In genomic region chr6:46676604-46677313, GRCh38 we compare ENCODE assay signal across 20 cellular contexts. TPM values are rescaled to one million over a fixed set of nuclear protein-coding genes. Genes with fewer than 3 reads are reported as not detected.
A peak's percentile ranks its signal among the peaks of the same experiment; 100 is the strongest.
DNase-seq lines count a peak whose midpoint lies in the region; ATAC-seq and TF ChIP-seq lines count a peak whose summit lies in the region.
"Had no signal": no experiment of that assay in that cellular context is flagged by ENCODE, and none has a peak within 500 bp of the region (broad histone marks: within the 10 kb centered on the region; RNA-seq: fewer than 3 reads in every experiment).

No MANE protein-coding gene starts in this region.

- H3K9me3 ChIP-seq in DOHH2 (ENCODE audit: control insufficient read depth, insufficient read depth, low read length) (no peaks in the 10 kb centered on the region), Karpas-422 (ENCODE audit: low read length) (no peaks in the 10 kb centered on the region), SU-DHL-6 (ENCODE audit: insufficient read depth, low read length) (no peaks in the 10 kb centered on the region), SJCRH30 (replicated peaks) (no peaks in the 10 kb centered on the region)
- H3K9me3 ChIP-seq: BE2C had no signal

- H3K4me1 ChIP-seq in DOHH2 (ENCODE audit: control insufficient read depth, low read length) (peaks cover 45% of the 10 kb centered on the region), Karpas-422 (ENCODE audit: low read length) (peaks cover 46% of the 10 kb centered on the region), SJCRH30 (no peaks in the 10 kb centered on the region)
- H3K4me1 ChIP-seq: BE2C had no signal

- peak overlapping the region; percentile 47 for H3K9ac ChIP-seq in Karpas-422 (ENCODE audit: low read length)
- H3K9ac ChIP-seq in SU-DHL-6 (ENCODE audit: low read length) = peak overlapping the region; percentile 13
- H3K9ac ChIP-seq: KMS-11 had no signal

- peaks cover 1% of the 10 kb centered on the region for H3K9me3 Mint-ChIP-seq in memory B cell

- 0 out of 2 replicates have a peak overlapping the region, but pooled peaks have one; percentile 41 for H2AFZ ChIP-seq in Karpas-422 (ENCODE audit: low read length)
- no peak overlapping the region for H2AFZ ChIP-seq in SU-DHL-6 (ENCODE audit: low read depth, low read length, severe bottlenecking)

- no peaks in the 10 kb centered on the region for H3K36me3 Mint-ChIP-seq in memory B cell
- H3K36me3 Mint-ChIP-seq: CD14-positive monocyte, IgD-negative memory B cell had no signal

- peak overlapping the region; percentile 40 for H3K4me3 ChIP-seq in DOHH2 (ENCODE audit: low read length)
- H3K4me3 ChIP-seq in Karpas-422 (ENCODE audit: low read length) = peak overlapping the region; percentile 31; the same call in 1 of the 2 replicates
- H3K4me3 ChIP-seq in SU-DHL-6 (ENCODE audit: insufficient read depth, low read length, poor library complexity, severe bottlenecking) = no peak overlapping the region
- H3K4me3 ChIP-seq in SJCRH30 = no peak overlapping the region

- H3K27ac Mint-ChIP-seq in memory B cell = no peak overlapping the region
- H3K27ac Mint-ChIP-seq: CD14-positive monocyte, IgD-negative memory B cell had no signal

- TF ChIP-seq CTCF in DOHH2 (IDR thresholded peaks at IDR 0.05; ENCODE audit: low read depth, low read length, poor library complexity, severe bottlenecking) (no peak), SU-DHL-6 (IDR thresholded peaks at IDR 0.05; ENCODE audit: insufficient read depth, low read length, poor library complexity, severe bottlenecking) (no peak)

- H4K20me1 ChIP-seq in DOHH2 (ENCODE audit: control insufficient read depth, insufficient read depth, low read depth, low read length) (no peaks in the 10 kb centered on the region), Karpas-422 (ENCODE audit: insufficient read depth, low read depth, low read length) (no peaks in the 10 kb centered on the region), SU-DHL-6 (ENCODE audit: low read depth, low read length) (no peaks in the 10 kb centered on the region)

- H3K27me3 ChIP-seq in DOHH2 (ENCODE audit: control insufficient read depth, low read length) (no peaks in the 10 kb centered on the region), Karpas-422 (ENCODE audit: low read length) (no peaks in the 10 kb centered on the region), SU-DHL-6 (ENCODE audit: low read length) (no peaks in the 10 kb centered on the region), SJCRH30 (no peaks in the 10 kb centered on the region)
- H3K27me3 ChIP-seq: BE2C had no signal

- H3K27me3 Mint-ChIP-seq in memory B cell = peaks cover 7% of the 10 kb centered on the region

- peaks cover 53% of the 10 kb centered on the region for H3K36me3 ChIP-seq in DOHH2 (ENCODE audit: control insufficient read depth, low read length)
- H3K36me3 ChIP-seq in Karpas-422 (ENCODE audit: insufficient read depth, low read length) = peaks cover 56% of the 10 kb centered on the region
- peaks cover 83% of the 10 kb centered on the region for H3K36me3 ChIP-seq in SU-DHL-6 (ENCODE audit: low read length)
- H3K36me3 ChIP-seq in SJCRH30 = no peaks in the 10 kb centered on the region
- H3K36me3 ChIP-seq: BE2C had no signal

- no peaks in the 10 kb centered on the region for H3K79me2 ChIP-seq in DOHH2 (ENCODE audit: control insufficient read depth, low read length)
- peaks cover 6% of the 10 kb centered on the region; the same call in 1 of the 2 replicates for H3K79me2 ChIP-seq in Karpas-422 (ENCODE audit: low read length)
- no peaks in the 10 kb centered on the region for H3K79me2 ChIP-seq in SU-DHL-6 (ENCODE audit: insufficient read depth, low read length)

- H3K4me3 Mint-ChIP-seq in memory B cell = no peak overlapping the region
- H3K4me3 Mint-ChIP-seq: CD14-positive monocyte, IgD-negative memory B cell had no signal

- H3K27ac ChIP-seq in DOHH2 (ENCODE audit: low read depth, low read length) = peak overlapping the region; percentile 21; the same call in 1 of the 2 replicates
- H3K27ac ChIP-seq in Karpas-422 (ENCODE audit: low read length) = peak overlapping the region; percentile 90
- H3K27ac ChIP-seq in SU-DHL-6 (ENCODE audit: low read depth, low read length) = peak overlapping the region; percentile 65
- no peak overlapping the region for H3K27ac ChIP-seq in SJCRH30
- H3K27ac ChIP-seq: HL-60, KMS-11 had no signal

- peak; percentile 82 for DNase-seq in Karpas-422
- no peak for DNase-seq in memory B cell (ENCODE audit: low spot score in 2 of 2)
- DNase-seq in HK-2 (ENCODE audit: unreplicated experiment) = no peak
- DNase-seq in SJCRH30 = no peak
- DNase-seq in LoVo (ENCODE audit: low spot score) = no peak
- no peak for DNase-seq in activated effector memory CD4-positive, alpha-beta T cell treated with anti-CD3 and anti-CD28 coated beads, Interleukin-2, amount 50 U/mL, for 16 hours
- DNase-seq: 8988T, BE2C, Calu3, DND-41, HCEC 1CT, NCI-H1092 treated with DMSO at 0.1 percent for 48 hours, NCI-H146, NCI-H2029 had no signal

- ATAC-seq in memory B cell (ENCODE audit: low read depth) = peak; percentile 55

- H3K9me2 ChIP-seq in DOHH2 (replicated peaks; ENCODE audit: control insufficient read depth, low read length) (no peaks in the 10 kb centered on the region; the same call in 1 of the 2 replicates), Karpas-422 (replicated peaks; ENCODE audit: insufficient read depth, low read length) (no peaks in the 10 kb centered on the region), SU-DHL-6 (replicated peaks; ENCODE audit: insufficient read depth, low read length) (no peaks in the 10 kb centered on the region)

- H3K4me1 Mint-ChIP-seq in memory B cell = peaks cover 3% of the 10 kb centered on the region
- H3K4me1 Mint-ChIP-seq: CD14-positive monocyte had no signal

- H3F3A ChIP-seq in DOHH2 (ENCODE audit: control insufficient read depth, insufficient read depth) (no peaks in the 10 kb centered on the region), SU-DHL-6 (ENCODE audit: insufficient read depth) (peaks cover 44% of the 10 kb centered on the region)

- H3K4me2 ChIP-seq in DOHH2 (ENCODE audit: low read length) = peak overlapping the region; percentile 58
- peak overlapping the region; percentile 64 for H3K4me2 ChIP-seq in Karpas-422 (ENCODE audit: low read depth, low read length, poor library complexity, severe bottlenecking)
- peak overlapping the region; percentile 51 for H3K4me2 ChIP-seq in SU-DHL-6 (ENCODE audit: low read depth, low read length, poor library complexity, severe bottlenecking)
- H3K4me2 ChIP-seq: KMS-11 had no signal

RNA-seq across cellular contexts. Expression of gene TDRD6, which starts 10.9 kb away (rescaled TPM):
- 3.5 and 5.4 TPM in 2 replicates for total RNA-seq in Karpas-422 (2014; rRNA removed; shearing (Covaris generic); ENCODE audit: low replicate concordance)
- total RNA-seq in SJCRH30 (2014; rRNA removed; shearing (Covaris generic)) = 0.10 TPM in 1 of 2 replicates, not detected in the other

RNA-seq across cellular contexts. Expression of gene SLC25A27, which starts 24.0 kb away (rescaled TPM):
- 167 and 178 TPM in 2 replicates for total RNA-seq in Karpas-422 (2014; rRNA removed; shearing (Covaris generic); ENCODE audit: low replicate concordance)
- total RNA-seq in SJCRH30 (2014; rRNA removed; shearing (Covaris generic)) = 0.33 and 0.81 TPM in 2 replicates

RNA-seq across cellular contexts. Expression of gene CYP39A1, which starts 24.1 kb away (rescaled TPM):
- total RNA-seq in Karpas-422 (2014; rRNA removed; shearing (Covaris generic); ENCODE audit: low replicate concordance) = 8.2 and 15.4 TPM in 2 replicates
- 2.5 and 2.6 TPM in 2 replicates for total RNA-seq in SJCRH30 (2014; rRNA removed; shearing (Covaris generic))

RNA-seq across cellular contexts. Expression of gene PLA2G7, which starts 58.4 kb away (rescaled TPM):
- total RNA-seq in Karpas-422 (2014; rRNA removed; shearing (Covaris generic); ENCODE audit: low replicate concordance) = not detected in 2 replicates
- total RNA-seq in SJCRH30 (2014; rRNA removed; shearing (Covaris generic)) = not detected in 2 replicates

Comparison
In these comparisons a context has a peak if more than half of its experiments do, and no peak if none do; other contexts are left out.
1. H3K4me3 ChIP-seq: peak in DOHH2 (single experiment) and Karpas-422 (single experiment); none in SU-DHL-6 (single experiment) and SJCRH30 (single experiment).
2. RNA of gene SLC25A27, which starts 24.0 kb away (total RNA-seq): 167 to 178 TPM in Karpas-422; 0.33 to 0.81 TPM in SJCRH30; every median in the first group is over 10 times any median in the second.
3. Peak in every context shown above with its lines, with median percentiles within 50 percentile points of each other: H3K4me2 ChIP-seq.